In genomic region chr12:42673535-42673934, GRCh38 we compare ENCODE assay signal across 14 cellular contexts.
"Had no signal": no experiment of that assay in that cellular context is flagged by ENCODE, and none has a peak within 500 bp of the region (broad histone marks: within the 10 kb centered on the region; RNA-seq: fewer than 3 reads in every experiment).

No MANE protein-coding gene starts in this region.

- H3K27ac ChIP-seq: prostate gland, sigmoid colon, stomach had no signal

- H3K27me3 ChIP-seq: sigmoid colon, stomach had no signal

- ATAC-seq: activated CD4-positive, alpha-beta T cell treated with anti-CD3 and anti-CD28 coated beads for 36 hours; activated CD8-positive, alpha-beta memory T cell treated with anti-CD3 and anti-CD28 coated beads, Interleukin-2, amount 10 ng/mL, durations not matched to agents 7 days and 5 days had no signal

- DNase-seq: activated CD4-positive, alpha-beta memory T cell treated with anti-CD3 and anti-CD28 coated beads for 36 hours; activated CD4-positive, alpha-beta T cell treated with anti-CD3 and anti-CD28 coated beads for 36 hours; activated CD8-positive, alpha-beta memory T cell treated with anti-CD3 and anti-CD28 coated beads, Interleukin-2, amount 10 ng/mL, durations not matched to agents 7 days and 5 days; activated naive CD4-positive, alpha-beta T cell treated with anti-CD3 and anti-CD28 coated beads, Interleukin-2, amount 10 ng/mL, durations not matched to agents 7 days and 5 days; activated T-cell treated with anti-CD3 and anti-CD28 coated beads, Interleukin-2, amount 50 U/mL, for 1 hour; effector memory CD4-positive, alpha-beta T cell; foreskin melanocyte; immature natural killer cell; mesenchymal stem cell; nephron progenitor cell; sigmoid colon; stimulated activated CD4-positive, alpha-beta T cell treated with anti-CD3 and anti-CD28 coated beads, Interleukin-2, amount 100 ng/mL, for 24 hours; stomach had no signal

- H3K4me1 ChIP-seq: prostate gland, stomach had no signal

- H3K36me3 ChIP-seq: prostate gland, sigmoid colon, stomach had no signal

- H3K4me3 ChIP-seq: prostate gland, sigmoid colon, stomach had no signal

- H3K9me3 ChIP-seq: prostate gland, sigmoid colon, stomach had no signal
